ENCODE assay signal across 17 cellular contexts in the genomic region with DNA sequence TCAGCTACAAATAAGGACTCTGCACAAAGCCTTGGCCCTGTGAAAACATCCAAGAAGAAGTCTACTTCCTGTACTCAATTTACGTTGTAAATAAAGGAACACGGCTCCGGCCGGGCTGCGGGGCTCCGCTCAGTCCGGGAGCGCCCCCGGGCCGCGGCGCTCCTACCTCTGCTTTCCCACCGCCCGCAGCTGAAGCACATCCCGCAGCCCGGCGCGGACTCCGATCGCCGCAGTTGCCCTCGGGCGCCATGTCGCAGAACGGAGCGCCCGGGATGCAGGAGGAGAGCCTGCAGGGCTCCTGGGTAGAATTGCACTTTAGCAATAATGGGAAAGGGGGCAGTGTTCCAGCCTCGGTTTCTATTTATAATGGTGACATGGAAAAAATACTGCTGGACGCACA.
DNase-seq lines count a peak whose midpoint lies in the region; ATAC-seq and TF ChIP-seq lines count a peak whose summit lies in the region.
"Had no signal": no experiment of that assay in that cellular context is flagged by ENCODE, and none has a peak within 500 bp of the region (broad histone marks: within the 10 kb centered on the region; RNA-seq: fewer than 3 reads in every experiment).

No MANE protein-coding gene starts in this region.

- no peaks in the 10 kb centered on the region for H3F3A ChIP-seq in SK-N-SH (replicated peaks; ENCODE audit: insufficient read depth)

- TF ChIP-seq CTCF in SK-N-SH (IDR thresholded peaks at IDR 0.05), result 0 out of 2 replicates have a peak, but pooled peaks have one; percentile 12

- no peaks in the 10 kb centered on the region for H3K27me3 Mint-ChIP-seq in activated naive CD4-positive, alpha-beta T cell treated with anti-CD3 and anti-CD28 coated beads, Interleukin-2, amount 10 ng/mL, durations not matched to agents 7 days and 5 days
- H3K27me3 Mint-ChIP-seq: CD4-positive, CD25-positive, alpha-beta regulatory T cell had no signal

- H3K79me2 ChIP-seq in SK-N-SH (ENCODE audit: insufficient read depth), result no peaks in the 10 kb centered on the region

- no peaks in the 10 kb centered on the region for H3K36me3 Mint-ChIP-seq in activated naive CD4-positive, alpha-beta T cell treated with anti-CD3 and anti-CD28 coated beads, Interleukin-2, amount 10 ng/mL, durations not matched to agents 7 days and 5 days
- H3K36me3 Mint-ChIP-seq: CD4-positive, CD25-positive, alpha-beta regulatory T cell had no signal

- ATAC-seq in SK-N-SH treated with all-trans-retinoic acid at 6 μM for 48 hours, result no peak; the same call in 1 of the 3 replicates
- ATAC-seq: A549 had no signal

- H3K4me3 ChIP-seq in SK-N-SH (ENCODE audit: low read depth in 2 of 2, low read length in 1 of 2), result peak overlapping the region in 1 of 2 experiments; percentile 39; a peak in 1 of 4 replicates
- H3K4me3 ChIP-seq: A549 had no signal

- no peaks in the 10 kb centered on the region for H3K36me3 ChIP-seq in SK-N-SH (replicated peaks in 1 of 2; ENCODE audit: control insufficient read depth in 1 of 2, insufficient read depth in 2 of 2, low read length in 1 of 2)

- H3K9me3 ChIP-seq in SK-N-SH, result no peaks in the 10 kb centered on the region
- H3K9me3 ChIP-seq: A549 had no signal

- WGBS in SK-N-SH (ENCODE audit: low lambda C conversion rate), result 35% methylated on average over 17 of the region's 29 CpGs

- POLR2A ChIA-PET in SK-N-SH (lab: Yijun Ruan, JAX), result no interaction called here

- no peak overlapping the region for H3K27ac Mint-ChIP-seq in activated naive CD4-positive, alpha-beta T cell treated with anti-CD3 and anti-CD28 coated beads, Interleukin-2, amount 10 ng/mL, durations not matched to agents 7 days and 5 days
- H3K27ac Mint-ChIP-seq: CD4-positive, CD25-positive, alpha-beta regulatory T cell had no signal

- DNase-seq in SK-N-SH (no peak), astrocyte of the hippocampus (ENCODE audit: low read depth, low spot score) (peak; percentile 4), left kidney (ENCODE audit: low read depth, low spot score) (peak; percentile 0), NOMO-1 treated with dmso at 0.1 percent for 144 hours (lab: John Stamatoyannopoulos, UW; ENCODE audit: unreplicated experiment) (no peak), SW480 (ENCODE audit: low spot score) (no peak)
- no peak for DNase-seq in stimulated activated CD4-positive, alpha-beta T cell treated with anti-CD3 and anti-CD28 coated beads, Interleukin-12 subunit alpha, Interleukin-12 subunit beta, amount 100 ng/mL, for 4 hours
- no peak for DNase-seq in activated naive CD4-positive, alpha-beta T cell treated with anti-CD3 and anti-CD28 coated beads, Interleukin-2, amount 10 ng/mL, durations not matched to agents 7 days and 5 days
- DNase-seq: CD4-positive, CD25-positive, alpha-beta regulatory T cell; DMS79; GF-D8; Karpas-422; MM.1S; NCI-H1105 treated with DMSO at 0.1 percent for 48 hours; NCI-H187 treated with DMSO at 0.1 percent for 48 hours; RPMI8226 had no signal

- CTCF ChIA-PET in SK-N-SH (lab: Yijun Ruan, JAX), result no interaction called here
- CTCF ChIA-PET in activated naive CD4-positive, alpha-beta T cell treated with anti-CD3 and anti-CD28 coated beads, Interleukin-2, amount 10 ng/mL, durations not matched to agents 7 days and 5 days (lab: Charles Lee), result no interaction called here

- H3K27me3 ChIP-seq in SK-N-SH (ENCODE audit: insufficient read depth), result peaks cover 18% of the 10 kb centered on the region; the same call in 1 of the 2 replicates

- H3K9me3 Mint-ChIP-seq in activated naive CD4-positive, alpha-beta T cell treated with anti-CD3 and anti-CD28 coated beads, Interleukin-2, amount 10 ng/mL, durations not matched to agents 7 days and 5 days, result peaks cover 32% of the 10 kb centered on the region

- TF ChIP-seq EP300 in SK-N-SH (IDR thresholded peaks at IDR 0.05; ENCODE audit: borderline replicate concordance in 1 of 2, low read depth in 1 of 2, low read length in 1 of 2), result no peak

- no peaks in the 10 kb centered on the region for H3K4me1 Mint-ChIP-seq in activated naive CD4-positive, alpha-beta T cell treated with anti-CD3 and anti-CD28 coated beads, Interleukin-2, amount 10 ng/mL, durations not matched to agents 7 days and 5 days
- H3K4me1 Mint-ChIP-seq: CD4-positive, CD25-positive, alpha-beta regulatory T cell had no signal

- H3K27ac ChIP-seq in SK-N-SH (ENCODE audit: low read depth in 2 of 2, low read length in 1 of 2), result no peak overlapping the region
- H3K27ac ChIP-seq: A549 had no signal

- H3K4me2 ChIP-seq in SK-N-SH, result peak overlapping the region; percentile 47
- H3K4me2 ChIP-seq: A549 had no signal

- TF ChIP-seq RAD21 in SK-N-SH (IDR thresholded peaks at IDR 0.05; ENCODE audit: low read length), result no peak

- H3K4me1 ChIP-seq in SK-N-SH (ENCODE audit: control insufficient read depth in 1 of 2, insufficient read depth in 2 of 2, low read depth in 1 of 2, low read length in 1 of 2), result no peaks in the 10 kb centered on the region
- H3K4me1 ChIP-seq: A549 had no signal

- H4K20me1 ChIP-seq in SK-N-SH (ENCODE audit: insufficient read depth), result no peaks in the 10 kb centered on the region

- no peaks in the 10 kb centered on the region for H3K9me2 ChIP-seq in SK-N-SH

- H2AFZ ChIP-seq in SK-N-SH (ENCODE audit: low read depth), result no peak overlapping the region

- no peak overlapping the region for H3K4me3 Mint-ChIP-seq in activated naive CD4-positive, alpha-beta T cell treated with anti-CD3 and anti-CD28 coated beads, Interleukin-2, amount 10 ng/mL, durations not matched to agents 7 days and 5 days
- H3K4me3 Mint-ChIP-seq: CD4-positive, CD25-positive, alpha-beta regulatory T cell had no signal

- H3K9ac ChIP-seq in SK-N-SH, result no peak overlapping the region

TF ChIP-seq in SK-N-SH, 30 proteins besides CTCF, POLR2A, EP300 and RAD21 (continues in another document):
- TF ChIP-seq, protein P1, sequence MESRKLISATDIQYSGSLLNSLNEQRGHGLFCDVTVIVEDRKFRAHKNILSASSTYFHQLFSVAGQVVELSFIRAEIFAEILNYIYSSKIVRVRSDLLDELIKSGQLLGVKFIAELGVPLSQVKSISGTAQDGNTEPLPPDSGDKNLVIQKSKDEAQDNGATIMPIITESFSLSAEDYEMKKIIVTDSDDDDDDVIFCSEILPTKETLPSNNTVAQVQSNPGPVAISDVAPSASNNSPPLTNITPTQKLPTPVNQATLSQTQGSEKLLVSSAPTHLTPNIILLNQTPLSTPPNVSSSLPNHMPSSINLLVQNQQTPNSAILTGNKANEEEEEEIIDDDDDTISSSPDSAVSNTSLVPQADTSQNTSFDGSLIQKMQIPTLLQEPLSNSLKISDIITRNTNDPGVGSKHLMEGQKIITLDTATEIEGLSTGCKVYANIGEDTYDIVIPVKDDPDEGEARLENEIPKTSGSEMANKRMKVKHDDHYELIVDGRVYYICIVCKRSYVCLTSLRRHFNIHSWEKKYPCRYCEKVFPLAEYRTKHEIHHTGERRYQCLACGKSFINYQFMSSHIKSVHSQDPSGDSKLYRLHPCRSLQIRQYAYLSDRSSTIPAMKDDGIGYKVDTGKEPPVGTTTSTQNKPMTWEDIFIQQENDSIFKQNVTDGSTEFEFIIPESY (IDR thresholded peaks at IDR 0.05; ENCODE audit: borderline replicate concordance, low read depth), result no peak
- TF ChIP-seq EZH2phosphoT487 (IDR thresholded peaks at IDR 0.05; ENCODE audit: borderline replicate concordance, low read depth) (no peak), GATA2 (CRISPR knock-in tag; IDR thresholded peaks at IDR 0.05) (no peak), TCF12 (IDR thresholded peaks at IDR 0.05) (no peak), FOXJ3 (CRISPR knock-in tag; IDR thresholded peaks at IDR 0.05) (no peak), CHD2 (IDR thresholded peaks at IDR 0.05; ENCODE audit: low read length, partially characterized antibody) (no peak)
- TF ChIP-seq, protein P2, sequence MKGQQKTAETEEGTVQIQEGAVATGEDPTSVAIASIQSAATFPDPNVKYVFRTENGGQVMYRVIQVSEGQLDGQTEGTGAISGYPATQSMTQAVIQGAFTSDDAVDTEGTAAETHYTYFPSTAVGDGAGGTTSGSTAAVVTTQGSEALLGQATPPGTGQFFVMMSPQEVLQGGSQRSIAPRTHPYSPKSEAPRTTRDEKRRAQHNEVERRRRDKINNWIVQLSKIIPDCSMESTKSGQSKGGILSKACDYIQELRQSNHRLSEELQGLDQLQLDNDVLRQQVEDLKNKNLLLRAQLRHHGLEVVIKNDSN (IDR thresholded peaks at IDR 0.05; ENCODE audit: borderline replicate concordance, low read depth), result no peak

TF ChIP-seq in SK-N-SH treated with all-trans-retinoic acid at 6 μM for 48 hours, 23 proteins besides CTCF, POLR2A, EP300 and RAD21 (continues in another document):
- TF ChIP-seq ZC3H10 (CRISPR knock-in tag; IDR thresholded peaks at IDR 0.05), result no peak
- no peak for TF ChIP-seq ZFP30 (CRISPR knock-in tag; IDR thresholded peaks at IDR 0.05)
- TF ChIP-seq, protein P3, sequence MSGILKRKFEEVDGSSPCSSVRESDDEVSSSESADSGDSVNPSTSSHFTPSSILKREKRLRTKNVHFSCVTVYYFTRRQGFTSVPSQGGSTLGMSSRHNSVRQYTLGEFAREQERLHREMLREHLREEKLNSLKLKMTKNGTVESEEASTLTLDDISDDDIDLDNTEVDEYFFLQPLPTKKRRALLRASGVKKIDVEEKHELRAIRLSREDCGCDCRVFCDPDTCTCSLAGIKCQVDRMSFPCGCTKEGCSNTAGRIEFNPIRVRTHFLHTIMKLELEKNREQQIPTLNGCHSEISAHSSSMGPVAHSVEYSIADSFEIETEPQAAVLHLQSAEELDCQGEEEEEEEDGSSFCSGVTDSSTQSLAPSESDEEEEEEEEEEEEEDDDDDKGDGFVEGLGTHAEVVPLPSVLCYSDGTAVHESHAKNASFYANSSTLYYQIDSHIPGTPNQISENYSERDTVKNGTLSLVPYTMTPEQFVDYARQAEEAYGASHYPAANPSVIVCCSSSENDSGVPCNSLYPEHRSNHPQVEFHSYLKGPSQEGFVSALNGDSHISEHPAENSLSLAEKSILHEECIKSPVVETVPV (CRISPR knock-in tag; IDR thresholded peaks at IDR 0.05), result no peak
- TF ChIP-seq GLIS3 (CRISPR knock-in tag; IDR thresholded peaks at IDR 0.05), result no peak

Comparison
In these comparisons a context has a peak if more than half of its experiments do, and no peak if none do; other contexts are left out.
1. DNase-seq: peak in astrocyte of the hippocampus (single experiment) and left kidney (single experiment); none in SK-N-SH (single experiment), stimulated activated CD4-positive, alpha-beta T cell treated with anti-CD3 and anti-CD28 coated beads, Interleukin-12 subunit alpha, Interleukin-12 subunit beta, amount 100 ng/mL, for 4 hours (single experiment), NOMO-1 treated with dmso at 0.1 percent for 144 hours (single experiment), SW480 (single experiment) and activated naive CD4-positive, alpha-beta T cell treated with anti-CD3 and anti-CD28 coated beads, Interleukin-2, amount 10 ng/mL, durations not matched to agents 7 days and 5 days (single experiment).